ENCODE assay signal across 8 cellular contexts in the genomic region with DNA sequence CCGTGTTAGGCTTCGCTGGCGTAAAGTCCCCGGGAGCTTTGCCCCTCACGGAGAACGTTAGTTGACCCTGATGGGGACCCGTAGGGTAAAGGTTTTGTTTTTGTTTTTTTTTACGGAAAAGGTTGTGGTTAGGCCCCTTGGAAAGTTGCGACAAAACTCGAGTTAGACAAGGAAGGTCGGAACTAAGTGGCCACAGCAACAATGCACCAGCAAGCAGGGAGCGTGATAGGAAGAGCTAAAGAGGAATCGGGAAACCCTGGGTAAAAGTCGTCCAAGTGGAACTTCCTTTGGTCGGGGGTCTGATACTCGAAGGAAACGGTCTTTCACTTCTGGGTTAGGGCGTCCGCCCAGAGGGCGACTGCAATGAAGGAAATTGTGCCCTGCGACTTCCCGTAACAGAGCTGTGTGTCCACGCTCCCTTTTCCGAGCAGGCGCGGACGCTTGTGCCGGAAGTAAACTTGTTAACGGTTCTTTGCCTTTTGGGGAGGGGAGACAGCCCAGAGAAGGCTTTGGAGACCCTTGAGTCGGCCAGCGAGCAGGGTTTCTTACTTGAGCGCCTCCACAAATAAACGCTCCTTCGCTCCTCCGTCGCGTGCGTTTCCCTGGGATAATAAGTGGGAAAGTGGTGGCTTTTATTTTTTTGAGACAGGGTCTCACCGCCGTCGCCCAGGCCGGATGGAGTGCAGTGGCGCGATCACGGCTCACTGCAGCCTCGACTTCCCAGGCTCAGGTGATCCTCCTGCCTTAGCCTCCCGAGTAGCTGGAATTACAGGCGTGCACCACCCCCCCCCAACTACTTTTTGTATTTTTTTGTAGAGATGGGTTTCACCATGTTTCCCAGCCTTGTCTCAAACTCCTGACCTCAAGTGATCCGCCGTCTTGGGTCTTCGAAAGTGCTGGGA. TPM values are rescaled to one million over a fixed set of nuclear protein-coding genes. Genes with fewer than 3 reads are reported as not detected.
DNase-seq lines count a peak whose midpoint lies in the region; ATAC-seq, FAIRE-seq and TF ChIP-seq lines count a peak whose summit lies in the region.

No MANE protein-coding gene starts in this region.

- H4K20me1 ChIP-seq in Karpas-422 (ENCODE audit: insufficient read depth, low read depth, low read length): no peaks in the 10 kb centered on the region

- peak overlapping the region; percentile 100 for H3K27ac Mint-ChIP-seq in activated T-helper 1 cell treated with anti-CD3 and anti-CD28 coated beads, Interleukin-12 subunit alpha, Interleukin-12 subunit beta, Interleukin-2, Interleukin-4 antibody, amounts not matched to agents 30 ng/mL and 10 ng/mL and 1 ng/mL, durations not matched to agents 14 hours and 24 hours and 36 hours
- H3K27ac Mint-ChIP-seq in naive thymus-derived CD8-positive, alpha-beta T cell: peak overlapping the region; percentile 97 to 100 (median 99)
- H3K27ac Mint-ChIP-seq in stimulated activated naive B cell treated with anti-CD40 and anti-IgM and Interleukin-4, amounts not matched to agents 10 μg/mL and 1 μg/mL and 100 μg/mL, for 72 hours: peak overlapping the region; percentile 100

- H3K4me3 ChIP-seq in Karpas-422 (ENCODE audit: low read length) (peak overlapping the region; percentile 94), fibroblast of mammary gland (ENCODE audit: control insufficient read depth, low read depth, low read length) (peak overlapping the region; percentile 95)

- peaks cover 42% of the 10 kb centered on the region for H3K79me2 ChIP-seq in Karpas-422 (ENCODE audit: low read length)

- peaks cover 42% of the 10 kb centered on the region for H3K4me1 ChIP-seq in Karpas-422 (ENCODE audit: low read length)

- TF ChIP-seq CTCF in fibroblast of mammary gland (conservative IDR thresholded peaks at IDR 0.05; ENCODE audit: control insufficient read depth, insufficient read depth, low read depth, low read length): no peak

- no peaks in the 10 kb centered on the region for H3K9me2 ChIP-seq in Karpas-422 (replicated peaks; ENCODE audit: insufficient read depth, low read length)

- peak overlapping the region; percentile 97 for H3K4me3 Mint-ChIP-seq in activated T-helper 1 cell treated with anti-CD3 and anti-CD28 coated beads, Interleukin-12 subunit alpha, Interleukin-12 subunit beta, Interleukin-2, Interleukin-4 antibody, amounts not matched to agents 30 ng/mL and 10 ng/mL and 1 ng/mL, durations not matched to agents 14 hours and 24 hours and 36 hours
- peak overlapping the region; percentile 91 to 100 (median 99) for H3K4me3 Mint-ChIP-seq in naive thymus-derived CD8-positive, alpha-beta T cell
- H3K4me3 Mint-ChIP-seq in stimulated activated naive B cell treated with anti-CD40 and anti-IgM and Interleukin-4, amounts not matched to agents 10 μg/mL and 1 μg/mL and 100 μg/mL, for 72 hours: peak overlapping the region; percentile 98 to 100

- H3K9me3 ChIP-seq in Karpas-422 (ENCODE audit: low read length): no peaks in the 10 kb centered on the region

- H3K27me3 Mint-ChIP-seq in activated T-helper 1 cell treated with anti-CD3 and anti-CD28 coated beads, Interleukin-12 subunit alpha, Interleukin-12 subunit beta, Interleukin-2, Interleukin-4 antibody, amounts not matched to agents 30 ng/mL and 10 ng/mL and 1 ng/mL, durations not matched to agents 14 hours and 24 hours and 36 hours (ENCODE audit: insufficient read depth): no peaks in the 10 kb centered on the region
- H3K27me3 Mint-ChIP-seq in naive thymus-derived CD8-positive, alpha-beta T cell: peaks cover 0 to 3% (median 0%) of the 10 kb centered on the region in 5 donors
- no peaks in the 10 kb centered on the region for H3K27me3 Mint-ChIP-seq in stimulated activated naive B cell treated with anti-CD40 and anti-IgM and Interleukin-4, amounts not matched to agents 10 μg/mL and 1 μg/mL and 100 μg/mL, for 72 hours

- intact Hi-C loops in activated T-helper 1 cell treated with anti-CD3 and anti-CD28 coated beads, Interleukin-12 subunit alpha, Interleukin-12 subunit beta, Interleukin-2, Interleukin-4 antibody, amounts not matched to agents 30 ng/mL and 10 ng/mL and 1 ng/mL, durations not matched to agents 14 hours and 24 hours and 36 hours (cut with micrococcal nuclease): loop anchor here (1.0 to 5.0 kb wide), 7 partner anchors 49 to 1973 kb away; partner anchors contain the start of genes NIFK, RNU4ATAC, TMEM177 and TSN

- H3K4me2 ChIP-seq in Karpas-422 (ENCODE audit: low read depth, low read length, poor library complexity, severe bottlenecking): peak overlapping the region; percentile 96

- H3K4me1 Mint-ChIP-seq in activated T-helper 1 cell treated with anti-CD3 and anti-CD28 coated beads, Interleukin-12 subunit alpha, Interleukin-12 subunit beta, Interleukin-2, Interleukin-4 antibody, amounts not matched to agents 30 ng/mL and 10 ng/mL and 1 ng/mL, durations not matched to agents 14 hours and 24 hours and 36 hours (ENCODE audit: low read depth): peaks cover 55% of the 10 kb centered on the region
- H3K4me1 Mint-ChIP-seq in naive thymus-derived CD8-positive, alpha-beta T cell: peaks cover 46 to 82% (median 76%) of the 10 kb centered on the region in 4 donors
- H3K4me1 Mint-ChIP-seq in stimulated activated naive B cell treated with anti-CD40 and anti-IgM and Interleukin-4, amounts not matched to agents 10 μg/mL and 1 μg/mL and 100 μg/mL, for 72 hours: peaks cover 33 to 58% of the 10 kb centered on the region in 2 donors

- H3K27ac ChIP-seq in Karpas-422 (ENCODE audit: low read length): peak overlapping the region; percentile 95

- POLR2A ChIA-PET in naive thymus-derived CD8-positive, alpha-beta T cell (lab: Charles Lee): interaction anchor here (0.5 to 3.6 kb wide), 19 partner anchors 15 to 1971 kb away, joined by 3 to 105 read pairs (median 4); partner anchors contain the start of genes EPB41L5, NIFK, RNU4ATAC and TMEM177

- no peaks in the 10 kb centered on the region for H3K9me3 Mint-ChIP-seq in activated T-helper 1 cell treated with anti-CD3 and anti-CD28 coated beads, Interleukin-12 subunit alpha, Interleukin-12 subunit beta, Interleukin-2, Interleukin-4 antibody, amounts not matched to agents 30 ng/mL and 10 ng/mL and 1 ng/mL, durations not matched to agents 14 hours and 24 hours and 36 hours
- H3K9me3 Mint-ChIP-seq in naive thymus-derived CD8-positive, alpha-beta T cell: peaks cover 0 to 3% (median 0%) of the 10 kb centered on the region in 9 donors
- no peaks in the 10 kb centered on the region for H3K9me3 Mint-ChIP-seq in stimulated activated naive B cell treated with anti-CD40 and anti-IgM and Interleukin-4, amounts not matched to agents 10 μg/mL and 1 μg/mL and 100 μg/mL, for 72 hours

- no peaks in the 10 kb centered on the region for H3K27me3 ChIP-seq in Karpas-422 (ENCODE audit: low read length)

- peak overlapping the region; percentile 99 for H3K9ac ChIP-seq in Karpas-422 (ENCODE audit: low read length)

- peak overlapping the region; percentile 87 for H2AFZ ChIP-seq in Karpas-422 (ENCODE audit: low read length)

- peak; percentile 51 for ATAC-seq in GM21825 (IDR thresholded peaks at IDR 0.05; ENCODE audit: unreplicated experiment)
- peak; percentile 51 to 63 for ATAC-seq in naive thymus-derived CD8-positive, alpha-beta T cell
- ATAC-seq in stimulated activated naive B cell treated with anti-CD40 and anti-IgM and Interleukin-4, amounts not matched to agents 10 μg/mL and 1 μg/mL and 100 μg/mL, for 72 hours (replicated peaks): peak; percentile 72 to 77

- peaks cover 35% of the 10 kb centered on the region for H3K36me3 Mint-ChIP-seq in activated T-helper 1 cell treated with anti-CD3 and anti-CD28 coated beads, Interleukin-12 subunit alpha, Interleukin-12 subunit beta, Interleukin-2, Interleukin-4 antibody, amounts not matched to agents 30 ng/mL and 10 ng/mL and 1 ng/mL, durations not matched to agents 14 hours and 24 hours and 36 hours (ENCODE audit: low read depth)
- peaks cover 0 to 13% (median 0%) of the 10 kb centered on the region in 3 donors for H3K36me3 Mint-ChIP-seq in naive thymus-derived CD8-positive, alpha-beta T cell
- H3K36me3 Mint-ChIP-seq in stimulated activated naive B cell treated with anti-CD40 and anti-IgM and Interleukin-4, amounts not matched to agents 10 μg/mL and 1 μg/mL and 100 μg/mL, for 72 hours: peaks cover 10 to 28% of the 10 kb centered on the region in 2 donors

- peak; percentile 21 for FAIRE-seq in RCC 7860 (lab: Jason Lieb, UNC)

- no peaks in the 10 kb centered on the region for H3K36me3 ChIP-seq in Karpas-422 (ENCODE audit: insufficient read depth, low read length)

- DNase-seq in DMS79 treated with DMSO at 0.1 percent for 48 hours (lab: John Stamatoyannopoulos, UW): peak; percentile 92
- DNase-seq in Karpas-422: peak; percentile 94
- DNase-seq in RCC 7860 (ENCODE audit: low spot score): peak; percentile 77
- peak; percentile 84 for DNase-seq in activated T-helper 1 cell treated with anti-CD3 and anti-CD28 coated beads, Interleukin-12 subunit alpha, Interleukin-12 subunit beta, Interleukin-2, Interleukin-4 antibody, amounts not matched to agents 30 ng/mL and 10 ng/mL and 1 ng/mL, durations not matched to agents 14 hours and 24 hours and 36 hours (ENCODE audit: low spot score)
- DNase-seq in fibroblast of mammary gland (ENCODE audit: low read depth): peak; percentile 90
- peak in 8 of 10 donors; percentile 68 to 96 (median 78) for DNase-seq in naive thymus-derived CD8-positive, alpha-beta T cell
- DNase-seq in stimulated activated naive B cell treated with anti-CD40 and anti-IgM and Interleukin-4, amounts not matched to agents 10 μg/mL and 1 μg/mL and 100 μg/mL, for 72 hours: peak; percentile 87

RNA-seq across cellular contexts. Expression of gene CLASP1, which starts 0.6 kb away (rescaled TPM):
- total RNA-seq in Karpas-422 (2014; rRNA removed; shearing (Covaris generic); ENCODE audit: low replicate concordance): 80.7 and 102 TPM in 2 replicates
- total RNA-seq in activated T-helper 1 cell treated with anti-CD3 and anti-CD28 coated beads, Interleukin-12 subunit alpha, Interleukin-12 subunit beta, Interleukin-2, Interleukin-4 antibody, amounts not matched to agents 30 ng/mL and 10 ng/mL and 1 ng/mL, durations not matched to agents 14 hours and 24 hours and 36 hours: 62.6 and 72.6 TPM in 2 replicates
- total RNA-seq in naive thymus-derived CD8-positive, alpha-beta T cell: 10 to 100 TPM; 72.1 to 73.5 TPM
- polyA plus RNA-seq in naive thymus-derived CD8-positive, alpha-beta T cell: 10 to 100 TPM; 10.8 to 15.2 (median 12.5) TPM

Comparison
In these comparisons a context has a peak if more than half of its experiments do, and no peak if none do; other contexts are left out.
1. Peak in every context shown above with its lines: DNase-seq, ATAC-seq, H3K4me3 ChIP-seq and H3K27ac ChIP-seq.